1 cellular context compared by ENCODE assay signal in genomic region chr6:36924778-36925396, GRCh38.
TF ChIP-seq lines count a peak whose summit lies in the region.

No MANE protein-coding gene starts in this region.

TF ChIP-seq in IMR-90, 13 proteins besides CTCF, POLR2A, EP300 and RAD21:
- TF ChIP-seq RFX5 (IDR thresholded peaks at IDR 0.05; ENCODE audit: low read depth, low read length) (no peak), USF2 (IDR thresholded peaks at IDR 0.05; ENCODE audit: low read depth, low read length) (no peak), CHD1 (IDR thresholded peaks at IDR 0.05; ENCODE audit: low read depth, low read length) (no peak), NFE2L2 (IDR thresholded peaks at IDR 0.05; ENCODE audit: low read depth, low read length) (no peak), RCOR1 (IDR thresholded peaks at IDR 0.05; ENCODE audit: insufficient replicate concordance, low read length) (no peak), CEBPB (IDR thresholded peaks at IDR 0.05; ENCODE audit: low read depth, low read length) (no peak), MXI1 (IDR thresholded peaks at IDR 0.05; ENCODE audit: borderline replicate concordance, low read depth, low read length) (no peak), BHLHE40 (IDR thresholded peaks at IDR 0.05; ENCODE audit: low read depth, low read length) (no peak), MAZ (IDR thresholded peaks at IDR 0.05; ENCODE audit: borderline replicate concordance, low read depth, low read length) (no peak), SMC3 (IDR thresholded peaks at IDR 0.05; ENCODE audit: low read depth, low read length) (no peak), FOS (IDR thresholded peaks at IDR 0.05; ENCODE audit: low read depth, low read length) (no peak), MAFK (IDR thresholded peaks at IDR 0.05; ENCODE audit: low read depth, low read length) (no peak), ELK1 (IDR thresholded peaks at IDR 0.05; ENCODE audit: borderline replicate concordance, low read depth, low read length) (no peak)
